ENCODE assay signal across 12 cellular contexts in genomic region chr12:8036366-8036765, GRCh38. TPM values are rescaled to one million over a fixed set of nuclear protein-coding genes. Genes with fewer than 3 reads are reported as not detected.
DNase-seq lines count a peak whose midpoint lies in the region; ATAC-seq and TF ChIP-seq lines count a peak whose summit lies in the region.
"Had no signal": no experiment of that assay in that cellular context is flagged by ENCODE, and none has a peak within 500 bp of the region (broad histone marks: within the 10 kb centered on the region; RNA-seq: fewer than 3 reads in every experiment).

No MANE protein-coding gene starts in this region.

- H3K9me3 Mint-ChIP-seq in CD4-positive, alpha-beta memory T cell = no peaks in the 10 kb centered on the region
- H3K9me3 Mint-ChIP-seq: activated T-cell treated with anti-CD3 and anti-CD28 coated beads, Interleukin-2, amount 50 U/mL, for 4 hours had no signal

- WGBS in psoas muscle, 3 donors = 27 to 32% (median 29%) methylated on average over 7 of the region's 7 CpGs

- intact Hi-C loops in CD4-positive, alpha-beta memory T cell (cut with micrococcal nuclease) = no loop called here
- intact Hi-C loops in left ventricle myocardium inferior (cut with micrococcal nuclease) = no loop called here
- intact Hi-C loops in psoas muscle (cut with DNase I) = loop anchor here (5.0 to 10.0 kb wide), 3 partner anchors 46 to 842 kb away; partner anchors contain the start of gene NECAP1 (in 1 of the 2)

- H3K27me3 Mint-ChIP-seq in CD4-positive, alpha-beta memory T cell = no peaks in the 10 kb centered on the region
- H3K27me3 Mint-ChIP-seq in T-helper 17 cell = no peaks in the 10 kb centered on the region

- TF ChIP-seq CTCF in left ventricle myocardium inferior (IDR thresholded peaks at IDR 0.05; ENCODE audit: borderline replicate concordance) (no peak), psoas muscle (IDR thresholded peaks at IDR 0.05) (no peak)

- H3K27ac Mint-ChIP-seq in CD4-positive, alpha-beta memory T cell = peak overlapping the region; percentile 58 to 96 (median 78)
- peak overlapping the region; percentile 91 for H3K27ac Mint-ChIP-seq in T-helper 17 cell

- DNase-seq in CD4-positive, alpha-beta memory T cell = no peak
- DNase-seq in T-helper 17 cell = no peak
- DNase-seq in left ventricle myocardium inferior = peak; percentile 45
- DNase-seq in psoas muscle = peak; percentile 63 to 80
- DNase-seq: activated CD4-positive, CD25-positive, alpha-beta regulatory T cell treated with anti-CD3 and anti-CD28 coated beads, Interleukin-2, amount 50 U/mL, for 72 hours; activated T-cell treated with anti-CD3 and anti-CD28 coated beads, Interleukin-2, amount 50 U/mL, for 4 hours; pancreas had no signal

- H3K27ac ChIP-seq in CD4-positive, alpha-beta memory T cell (ENCODE audit: low read depth, low read length) = no peak overlapping the region
- H3K27ac ChIP-seq in left ventricle myocardium inferior (replicated peaks) = peak overlapping the region; percentile 97
- H3K27ac ChIP-seq in psoas muscle = peak overlapping the region; percentile 99
- H3K27ac ChIP-seq: pancreas had no signal

- no peak overlapping the region for H3K4me3 ChIP-seq in CD4-positive, alpha-beta memory T cell (ENCODE audit: low read length in 2 of 2)
- H3K4me3 ChIP-seq in left ventricle myocardium inferior = peak overlapping the region; percentile 97
- H3K4me3 ChIP-seq in psoas muscle = peak overlapping the region; percentile 97

- peaks cover 13% of the 10 kb centered on the region for H3K36me3 ChIP-seq in CD4-positive, alpha-beta memory T cell (ENCODE audit: insufficient read depth, low read length)
- peaks cover 17% of the 10 kb centered on the region for H3K36me3 ChIP-seq in left ventricle myocardium inferior
- H3K36me3 ChIP-seq in psoas muscle (ENCODE audit: insufficient read depth in 1 of 2, low read depth in 1 of 2) = peaks cover 0 to 17% of the 10 kb centered on the region in 2 donors

- no peaks in the 10 kb centered on the region for H3K9me3 ChIP-seq in CD4-positive, alpha-beta memory T cell (ENCODE audit: control insufficient read depth in 1 of 2, low read length in 2 of 2)
- H3K9me3 ChIP-seq in T-helper 17 cell (ENCODE audit: control insufficient read depth, low read length, poor library complexity, severe bottlenecking) (no peaks in the 10 kb centered on the region), left ventricle myocardium inferior (replicated peaks) (no peaks in the 10 kb centered on the region), psoas muscle (no peaks in the 10 kb centered on the region)
- H3K9me3 ChIP-seq: pancreas had no signal

- peaks cover 6 to 28% of the 10 kb centered on the region in 2 donors for H3K36me3 Mint-ChIP-seq in CD4-positive, alpha-beta memory T cell
- peaks cover 4% of the 10 kb centered on the region for H3K36me3 Mint-ChIP-seq in T-helper 17 cell (ENCODE audit: low read depth)

- peaks cover 54 to 74% (median 68%) of the 10 kb centered on the region in 4 donors for H3K4me1 Mint-ChIP-seq in CD4-positive, alpha-beta memory T cell
- H3K4me1 Mint-ChIP-seq in T-helper 17 cell = peaks cover 64% of the 10 kb centered on the region

- POLR2A ChIA-PET in CD4-positive, alpha-beta memory T cell (lab: Charles Lee; ENCODE audit: partially characterized antibody) = interaction anchor here (0.6 to 2.2 kb wide), 4 partner anchors 9 to 113 kb away, joined by 3 to 12 read pairs (median 4); no protein-coding TSS in a partner anchor

- CTCF ChIA-PET in CD4-positive, alpha-beta memory T cell (lab: Charles Lee; ENCODE audit: partially characterized antibody) = interaction anchor here (0.9 to 8.5 kb wide), 4 partner anchors 9 to 52 kb away, joined by 3 to 85 read pairs (median 26); partner anchors contain the start of genes C3AR1 and NECAP1

- H3K4me3 Mint-ChIP-seq in CD4-positive, alpha-beta memory T cell = peak overlapping the region in 6 of 8 donors; percentile 18 to 92 (median 85)
- H3K4me3 Mint-ChIP-seq in T-helper 17 cell = peak overlapping the region; percentile 94

- no peak for ATAC-seq in T-helper 17 cell
- ATAC-seq in psoas muscle = peak; percentile 57 to 61 (median 60)
- ATAC-seq in GM18505 (IDR thresholded peaks at IDR 0.05; ENCODE audit: unreplicated experiment) = no peak
- no peak for ATAC-seq in GM19324 (IDR thresholded peaks at IDR 0.05; ENCODE audit: low FRiP score, unreplicated experiment)
- no peak for ATAC-seq in HG03159 (IDR thresholded peaks at IDR 0.05; ENCODE audit: unreplicated experiment)
- no peak for ATAC-seq in HG02798 (IDR thresholded peaks at IDR 0.05; ENCODE audit: poor library complexity, unreplicated experiment)
- ATAC-seq: activated T-cell treated with anti-CD3 and anti-CD28 coated beads, Interleukin-2, amount 50 U/mL, for 4 hours; pancreas had no signal

- TF ChIP-seq POLR2A in GM18505 (IDR thresholded peaks at IDR 0.05; ENCODE audit: borderline replicate concordance, extremely low read depth, insufficient read depth, insufficient read length) = no peak

- H3K4me1 ChIP-seq in CD4-positive, alpha-beta memory T cell (ENCODE audit: insufficient read depth, low read length) = peaks cover 72% of the 10 kb centered on the region
- H3K4me1 ChIP-seq in left ventricle myocardium inferior = peaks cover 85% of the 10 kb centered on the region
- peaks cover 61% of the 10 kb centered on the region for H3K4me1 ChIP-seq in psoas muscle

- no peaks in the 10 kb centered on the region for H3K27me3 ChIP-seq in CD4-positive, alpha-beta memory T cell (ENCODE audit: insufficient read depth, low read length)
- H3K27me3 ChIP-seq in left ventricle myocardium inferior (ENCODE audit: low read depth) = no peaks in the 10 kb centered on the region
- H3K27me3 ChIP-seq in psoas muscle (ENCODE audit: insufficient read depth in 3 of 3, low read length in 2 of 3) = no peaks in the 10 kb centered on the region
- H3K27me3 ChIP-seq: pancreas had no signal

RNA-seq across cellular contexts. Expression of gene FOXJ2, which starts 3.9 kb away (rescaled TPM):
- 10 to 100 TPM; 32.4 to 33.4 TPM for total RNA-seq in CD4-positive, alpha-beta memory T cell
- 10 to 100 TPM in 1 of 2 donors, 1 to 10 TPM in 1; 4.8 to 18.3 TPM for polyA plus RNA-seq in CD4-positive, alpha-beta memory T cell
- total RNA-seq in T-helper 17 cell (10 to 100 TPM; 33.4 to 40.4 TPM), left ventricle myocardium inferior (22.1 TPM), psoas muscle (10 to 100 TPM; 24.5 to 51.3 (median 37.7) TPM)
- polyA plus RNA-seq in psoas muscle = 10 to 100 TPM in 1 of 3 donors, 1 to 10 TPM in 2; 7.9 to 24.1 (median 9.5) TPM

RNA-seq across cellular contexts. Expression of gene C3AR1, which starts 29.8 kb away (rescaled TPM):
- total RNA-seq in CD4-positive, alpha-beta memory T cell = 1 to 10 TPM; 4.6 to 6.1 TPM
- polyA plus RNA-seq in CD4-positive, alpha-beta memory T cell = 10 to 100 TPM in 1 of 2 donors, 1 to 10 TPM in 1; 8.6 to 10.6 TPM
- total RNA-seq in T-helper 17 cell (1 to 10 TPM; 3.1 to 3.9 TPM), left ventricle myocardium inferior (5.5 TPM), psoas muscle (1 to 10 TPM; 2.9 to 4.9 (median 4.0) TPM)
- 1 to 10 TPM in 1 of 3 donors, under 1 TPM in 2; 0.82 to 1.4 (median 0.91) TPM for polyA plus RNA-seq in psoas muscle
- total RNA-seq: NCI-H460 had no signal

RNA-seq across cellular contexts. Expression of gene NECAP1, which starts 45.7 kb away (rescaled TPM):
- 10 to 100 TPM; 59.2 to 59.5 TPM for total RNA-seq in CD4-positive, alpha-beta memory T cell
- 10 to 100 TPM; 24.3 to 29.3 TPM for polyA plus RNA-seq in CD4-positive, alpha-beta memory T cell
- total RNA-seq in T-helper 17 cell (10 to 100 TPM; 72.8 to 73.0 TPM), left ventricle myocardium inferior (15.4 TPM), psoas muscle (10 to 100 TPM; 13.8 to 19.4 (median 16.6) TPM)
- polyA plus RNA-seq in psoas muscle = 10 to 100 TPM; 11.5 to 19.3 (median 15.9) TPM

Comparison
In these comparisons a context has a peak if more than half of its experiments do, and no peak if none do; other contexts are left out.
1. DNase-seq: peak in left ventricle myocardium inferior (single experiment) and psoas muscle (2 of 2); none in CD4-positive, alpha-beta memory T cell (0 of 5) and T-helper 17 cell (0 of 3).
2. H3K4me3 ChIP-seq: peak in left ventricle myocardium inferior (single experiment) and psoas muscle (single experiment); none in CD4-positive, alpha-beta memory T cell (0 of 2).
3. ATAC-seq: peak in psoas muscle (4 of 4); none in T-helper 17 cell (single experiment), GM18505 (single experiment), GM19324 (single experiment), HG03159 (single experiment) and HG02798 (single experiment).
4. intact Hi-C loops: an anchor here in psoas muscle (5.0 to 10.0 kb wide); none called in CD4-positive, alpha-beta memory T cell and left ventricle myocardium inferior.